In the genomic region with DNA sequence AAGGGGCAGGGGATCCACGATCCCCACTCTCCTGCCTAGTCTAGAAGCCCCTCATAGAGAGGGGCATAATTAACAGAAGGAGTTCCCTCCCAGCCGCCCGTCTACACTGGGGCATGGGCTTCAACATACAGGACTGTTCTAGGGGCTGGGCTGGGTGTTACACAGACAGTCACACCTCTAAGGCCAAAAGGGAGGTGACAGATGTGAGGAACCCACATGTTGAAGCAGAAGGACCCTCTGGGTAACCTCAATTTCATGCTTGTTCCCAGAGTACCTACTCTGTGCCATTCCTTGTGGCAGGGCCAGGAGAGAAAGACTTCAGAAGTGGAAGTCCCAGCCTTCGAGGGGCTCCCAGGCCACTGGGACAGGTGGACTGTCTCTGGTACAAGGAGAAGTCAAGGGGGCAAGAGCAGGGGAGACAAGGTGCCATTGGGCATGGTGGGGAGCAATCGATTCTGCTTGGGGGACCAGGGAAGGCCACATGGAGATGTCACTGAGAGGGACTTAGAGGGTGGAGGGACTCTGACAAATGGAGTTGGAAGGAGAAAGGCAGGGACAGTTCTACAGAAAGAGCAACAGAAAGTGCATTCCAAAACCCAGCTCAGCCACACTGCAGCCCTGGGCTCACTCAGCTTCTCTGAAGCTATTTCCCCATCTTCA, we compare ENCODE assay signal across 15 cellular contexts.
DNase-seq lines count a peak whose midpoint lies in the region; ATAC-seq and TF ChIP-seq lines count a peak whose summit lies in the region.
"Had no signal": no experiment of that assay in that cellular context is flagged by ENCODE, and none has a peak within 500 bp of the region (broad histone marks: within the 10 kb centered on the region; RNA-seq: fewer than 3 reads in every experiment).

No MANE protein-coding gene starts in this region.

- no peak overlapping the region for H3K4ac ChIP-seq in H9 (ENCODE audit: low read depth, low read length)

- no peak for ATAC-seq in stimulated activated naive CD8-positive, alpha-beta T cell treated with anti-CD3 and anti-CD28 coated beads, Interleukin-15, Interleukin-2, amounts not matched to agents 100 U/mL and 50 U/mL, for 24 hours
- no peak for ATAC-seq in HG03196 (IDR thresholded peaks at IDR 0.05; ENCODE audit: unreplicated experiment)

- peaks cover 27 to 33% of the 10 kb centered on the region in 2 experiments for H3K4me1 Mint-ChIP-seq in H9
- no peaks in the 10 kb centered on the region for H3K4me1 Mint-ChIP-seq in activated naive CD8-positive, alpha-beta T cell treated with anti-CD3 and anti-CD28 coated beads for 36 hours

- no peak overlapping the region for H2BK5ac ChIP-seq in H9 (ENCODE audit: insufficient read length, low read length)

- DNase-seq in H9 (peak; percentile 15), adrenal gland (peak in 5 of 7 donors; percentile 4 to 41 (median 12)), mesenteric fat pad (ENCODE audit: low spot score) (peak; percentile 43), sigmoid colon (peak; percentile 44)
- no peak for DNase-seq in stimulated activated naive CD8-positive, alpha-beta T cell treated with anti-CD3 and anti-CD28 coated beads, Interleukin-15, Interleukin-2, amounts not matched to agents 100 U/mL and 50 U/mL, for 24 hours
- no peak for DNase-seq in activated naive CD8-positive, alpha-beta T cell treated with anti-CD3 and anti-CD28 coated beads for 36 hours
- DNase-seq: CD4-positive, alpha-beta memory T cell; DMS79; KBM-7; NCI-H146; NCI-H2227 treated with DMSO at 0.1 percent for 48 hours; NCI-H526 treated with DMSO at 0.1 percent for 48 hours; RPMI8226 had no signal

- no peak overlapping the region for H2AK5ac ChIP-seq in H9 (ENCODE audit: insufficient read length, low read length)

- no peaks in the 10 kb centered on the region for H3K23me2 ChIP-seq in H9 (ENCODE audit: insufficient read length, low read depth, low read length, poor library complexity, severe bottlenecking)

- H3K4me3 ChIP-seq in adrenal gland (no peak overlapping the region), sigmoid colon (no peak overlapping the region)

- no peak overlapping the region for H3K14ac ChIP-seq in H9 (ENCODE audit: insufficient read depth, low read length)

- H2BK120ac ChIP-seq in H9 (ENCODE audit: low read depth, low read length, poor library complexity, severe bottlenecking) = no peak overlapping the region

- TF ChIP-seq EP300 in sigmoid colon (IDR thresholded peaks at IDR 0.05) = no peak

- H3K18ac ChIP-seq in H9 (ENCODE audit: insufficient read length, low read depth, low read length) = no peak overlapping the region

- H3K79me2 ChIP-seq in H9 (ENCODE audit: insufficient read depth, low read length) = no peaks in the 10 kb centered on the region

- no CpG with 5 or more reads among the region's 5 CpGs for WGBS in H9 (ENCODE audit: extremely low coverage, insufficient read length, low lambda C conversion rate)
- WGBS in adrenal gland, 4 donors = 64 to 88% (median 84%) methylated on average over 2 to 5 of the region's 5 CpGs
- WGBS in sigmoid colon, 2 donors = 92 to 94% methylated on average over 5 of the region's 5 CpGs

- H2BK15ac ChIP-seq in H9 (ENCODE audit: low read depth, low read length) = no peak overlapping the region

- peaks cover 8 to 13% of the 10 kb centered on the region in 2 experiments for H3K9me3 Mint-ChIP-seq in H9
- no peaks in the 10 kb centered on the region for H3K9me3 Mint-ChIP-seq in activated naive CD8-positive, alpha-beta T cell treated with anti-CD3 and anti-CD28 coated beads for 36 hours
- H3K9me3 Mint-ChIP-seq: CD4-positive, alpha-beta memory T cell had no signal

- H3K4me2 ChIP-seq in H9 (ENCODE audit: insufficient read depth, insufficient read length, low read length) = no peak overlapping the region

- H3K23ac ChIP-seq in H9 (ENCODE audit: insufficient read length, low read depth, low read length) = no peak overlapping the region

- H3K36me3 Mint-ChIP-seq in H9 (ENCODE audit: insufficient read depth in 1 of 3, low read depth in 3 of 3) = peaks cover 3 to 16% (median 6%) of the 10 kb centered on the region in 3 experiments
- H3K36me3 Mint-ChIP-seq in activated naive CD8-positive, alpha-beta T cell treated with anti-CD3 and anti-CD28 coated beads for 36 hours = no peaks in the 10 kb centered on the region
- H3K36me3 Mint-ChIP-seq: CD4-positive, alpha-beta memory T cell had no signal

- H2BK20ac ChIP-seq in H9 (ENCODE audit: low read depth, low read length, poor library complexity, severe bottlenecking) = no peak overlapping the region

- H3K79me1 ChIP-seq in H9 (ENCODE audit: insufficient read depth, low read depth, low read length, poor library complexity, severe bottlenecking) = no peaks in the 10 kb centered on the region

- H4K8ac ChIP-seq in H9 (replicated peaks; ENCODE audit: insufficient read length, low read depth, low read length) = no peak overlapping the region

- H4K91ac ChIP-seq in H9 (ENCODE audit: insufficient read length, low read depth, low read length) = no peak overlapping the region

- no peak overlapping the region for H3K27ac ChIP-seq in H9 (ENCODE audit: insufficient read length, low read depth, low read length)
- peak overlapping the region in 3 of 5 donors; percentile 88 to 97 (median 95) for H3K27ac ChIP-seq in adrenal gland
- peak overlapping the region in 1 of 4 donors; percentile 89 for H3K27ac ChIP-seq in sigmoid colon

- TF ChIP-seq CTCF in H9 (conservative IDR thresholded peaks at IDR 0.05) (no peak), adrenal gland (IDR thresholded peaks at IDR 0.05) (no peak), sigmoid colon (IDR thresholded peaks at IDR 0.05) (no peak)

- H3K4me3 Mint-ChIP-seq in H9 = no peak overlapping the region
- H3K4me3 Mint-ChIP-seq in activated naive CD8-positive, alpha-beta T cell treated with anti-CD3 and anti-CD28 coated beads for 36 hours = no peak overlapping the region
- H3K4me3 Mint-ChIP-seq: B cell; CD4-positive, alpha-beta memory T cell had no signal

- H4K20me1 ChIP-seq in H9 (ENCODE audit: control insufficient read depth, insufficient read depth, insufficient read length) = no peaks in the 10 kb centered on the region

- intact Hi-C loops in adrenal gland (cut with DNase I) = no loop called here
- intact Hi-C loops in sigmoid colon (cut with DNase I) = loop anchor here (2.0 kb wide), 1 partner anchor 31 kb away; no protein-coding TSS in a partner anchor

- H3K9me3 ChIP-seq in H9 (ENCODE audit: control insufficient read depth, low read depth, low read length) (no peaks in the 10 kb centered on the region), adrenal gland (replicated peaks in 1 of 3) (no peaks in the 10 kb centered on the region), sigmoid colon (no peaks in the 10 kb centered on the region)

- no peak overlapping the region for H3K27ac Mint-ChIP-seq in H9
- no peak overlapping the region for H3K27ac Mint-ChIP-seq in activated naive CD8-positive, alpha-beta T cell treated with anti-CD3 and anti-CD28 coated beads for 36 hours
- H3K27ac Mint-ChIP-seq: B cell; CD4-positive, alpha-beta memory T cell had no signal

- peaks cover 33% of the 10 kb centered on the region for H3K27me3 Mint-ChIP-seq in H9 (ENCODE audit: low read depth)
- peaks cover 3% of the 10 kb centered on the region for H3K27me3 Mint-ChIP-seq in activated naive CD8-positive, alpha-beta T cell treated with anti-CD3 and anti-CD28 coated beads for 36 hours

- no peak overlapping the region for H2BK12ac ChIP-seq in H9 (ENCODE audit: insufficient read length, low read depth, low read length)

- H2AFZ ChIP-seq in H9 (ENCODE audit: low read length) = no peak overlapping the region

- H3T11ph ChIP-seq in H9 (ENCODE audit: low read length) = no peak overlapping the region

- no peaks in the 10 kb centered on the region for H3K27me3 ChIP-seq in H9 (ENCODE audit: insufficient read depth, low read length)
- H3K27me3 ChIP-seq in adrenal gland = no peaks in the 10 kb centered on the region
- no peaks in the 10 kb centered on the region for H3K27me3 ChIP-seq in sigmoid colon

- no peak overlapping the region for H3K9ac ChIP-seq in H9 (ENCODE audit: extremely low read depth, insufficient read length, low read length)

- H3K56ac ChIP-seq in H9 (ENCODE audit: insufficient read length, low read depth, low read length) = no peak overlapping the region

- no peak overlapping the region for H4K5ac ChIP-seq in H9 (ENCODE audit: insufficient read length, low read depth, low read length)

- TF ChIP-seq POLR2A in adrenal gland (IDR thresholded peaks at IDR 0.05) (no peak), sigmoid colon (IDR thresholded peaks at IDR 0.05) (no peak)

- H3K4me1 ChIP-seq in H9 (ENCODE audit: insufficient read depth, low read length) = no peaks in the 10 kb centered on the region
- peaks cover 41 to 48% of the 10 kb centered on the region in 2 donors for H3K4me1 ChIP-seq in adrenal gland (replicated peaks in 1 of 2)
- peaks cover 0 to 53% (median 40%) of the 10 kb centered on the region in 4 donors for H3K4me1 ChIP-seq in sigmoid colon

- H3K36me3 ChIP-seq in adrenal gland (replicated peaks in 1 of 2) (no peaks in the 10 kb centered on the region), sigmoid colon (no peaks in the 10 kb centered on the region)

Comparison
In these comparisons a context has a peak if more than half of its experiments do, and no peak if none do; other contexts are left out.
1. DNase-seq: peak in H9 (single experiment), adrenal gland (5 of 7), mesenteric fat pad (single experiment) and sigmoid colon (single experiment); none in stimulated activated naive CD8-positive, alpha-beta T cell treated with anti-CD3 and anti-CD28 coated beads, Interleukin-15, Interleukin-2, amounts not matched to agents 100 U/mL and 50 U/mL, for 24 hours (single experiment) and activated naive CD8-positive, alpha-beta T cell treated with anti-CD3 and anti-CD28 coated beads for 36 hours (single experiment).